Comparison of ENCODE assay signal across 8 cellular contexts in the genomic region with DNA sequence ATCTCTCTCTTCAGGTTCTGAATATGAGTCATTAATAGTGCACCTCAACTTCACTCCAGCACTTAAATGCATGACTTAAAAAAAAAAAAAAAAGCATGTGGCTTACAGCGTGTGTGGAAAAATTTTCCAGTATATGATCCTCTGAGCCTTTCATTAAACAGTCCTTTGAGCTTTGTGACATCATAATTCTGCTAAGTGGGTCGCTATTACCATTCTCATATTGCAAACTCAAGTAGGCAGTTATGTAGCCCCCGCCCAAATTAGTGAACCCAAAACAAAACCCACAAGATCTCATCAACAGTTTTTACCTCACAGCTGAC. TPM values are rescaled to one million over a fixed set of nuclear protein-coding genes. Genes with fewer than 3 reads are reported as not detected.
DNase-seq lines count a peak whose midpoint lies in the region; ATAC-seq and TF ChIP-seq lines count a peak whose summit lies in the region.

No MANE protein-coding gene starts in this region.

- no peak for ATAC-seq in HG02571 (IDR thresholded peaks at IDR 0.05; ENCODE audit: unreplicated experiment)

- no peak overlapping the region for H3K27ac ChIP-seq in urinary bladder (ENCODE audit: low read depth)

- H3K27ac Mint-ChIP-seq in activated naive CD4-positive, alpha-beta T cell treated with anti-CD3 and anti-CD28 coated beads, Interleukin-2, amount 50 U/mL, for 24 hours: peak overlapping the region; percentile 85

- no peak for TF ChIP-seq POLR2A in lower leg skin (IDR thresholded peaks at IDR 0.05)

- peaks cover 27% of the 10 kb centered on the region for H3K4me1 Mint-ChIP-seq in activated naive CD4-positive, alpha-beta T cell treated with anti-CD3 and anti-CD28 coated beads, Interleukin-2, amount 50 U/mL, for 24 hours

- peaks cover 10% of the 10 kb centered on the region for H3K9me3 Mint-ChIP-seq in activated naive CD4-positive, alpha-beta T cell treated with anti-CD3 and anti-CD28 coated beads, Interleukin-2, amount 50 U/mL, for 24 hours

- peak overlapping the region; percentile 57 for H3K4me3 ChIP-seq in lower leg skin (ENCODE audit: low read depth, poor library complexity, severe bottlenecking)
- H3K4me3 ChIP-seq in urinary bladder (ENCODE audit: low read depth, low read length): peak overlapping the region; percentile 62

- H3K4me3 Mint-ChIP-seq in activated naive CD4-positive, alpha-beta T cell treated with anti-CD3 and anti-CD28 coated beads, Interleukin-2, amount 50 U/mL, for 24 hours: peak overlapping the region; percentile 90

- DNase-seq in activated naive CD4-positive, alpha-beta T cell treated with Interleukin-2 at 50 U/mL for 16 hours: no peak
- peak; percentile 31 for DNase-seq in amniotic epithelial cell (ENCODE audit: low read depth)
- no peak for DNase-seq in lower leg skin (ENCODE audit: low spot score in 2 of 2)
- no peak for DNase-seq in SW 1271 (lab: John Stamatoyannopoulos, UW)
- no peak for DNase-seq in NCI-H1048 (lab: John Stamatoyannopoulos, UW)

- no peaks in the 10 kb centered on the region for H3K4me1 ChIP-seq in urinary bladder (ENCODE audit: insufficient read depth)

- intact Hi-C loops in lower leg skin (cut with DNase I; ENCODE audit: low total_unique reads): no loop called here

- peaks cover 36% of the 10 kb centered on the region for H3K36me3 Mint-ChIP-seq in activated naive CD4-positive, alpha-beta T cell treated with anti-CD3 and anti-CD28 coated beads, Interleukin-2, amount 50 U/mL, for 24 hours

- peaks cover 2% of the 10 kb centered on the region for H3K36me3 ChIP-seq in urinary bladder (ENCODE audit: insufficient read depth)

- peaks cover 16% of the 10 kb centered on the region for H3K27me3 Mint-ChIP-seq in activated naive CD4-positive, alpha-beta T cell treated with anti-CD3 and anti-CD28 coated beads, Interleukin-2, amount 50 U/mL, for 24 hours

- TF ChIP-seq CTCF in lower leg skin (IDR thresholded peaks at IDR 0.05): no peak

- 1 to 2% methylated on average over 3 of the region's 3 CpGs for WGBS in lower leg skin, 2 donors
- 6% methylated on average over 3 of the region's 3 CpGs for WGBS in urinary bladder

RNA-seq across cellular contexts. Expression of a gene that starts 0.7 kb away (rescaled TPM):
- 10 to 100 TPM; 12.6 to 17.9 (median 16.0) TPM for total RNA-seq in lower leg skin
- 57.1 TPM for total RNA-seq in urinary bladder
- polyA plus RNA-seq in urinary bladder: 8.6 TPM

RNA-seq across cellular contexts. Expression of a gene that starts 58.0 kb away (rescaled TPM):
- total RNA-seq in lower leg skin (1 to 10 TPM in 2 of 4 donors, under 1 TPM in 1, not detected in 1; 0.15 to 2.3 (median 1.5) TPM), urinary bladder (6.8 TPM)
- polyA plus RNA-seq in urinary bladder: 0.15 TPM
